In genomic region chr11:35287491-35287890, GRCh38 we compare ENCODE assay signal across 8 cellular contexts.
"Had no signal": no experiment of that assay in that cellular context is flagged by ENCODE, and none has a peak within 500 bp of the region (broad histone marks: within the 10 kb centered on the region; RNA-seq: fewer than 3 reads in every experiment).

No MANE protein-coding gene starts in this region.

- H3K4me3 Mint-ChIP-seq: HFFc6 had no signal

- H3K9me3 ChIP-seq: HAP-1 had no signal

- H3K4me1 ChIP-seq: HAP-1 had no signal

- H3K9me3 Mint-ChIP-seq: HFFc6 had no signal

- DNase-seq: GOT3, H7, HFFc6, KG1 had no signal

- H3K4me3 ChIP-seq: HAP-1, K562 had no signal

- ATAC-seq: HCT116, HepG2, K562 had no signal

- H3K36me3 ChIP-seq: HAP-1 had no signal
